Comparison of ENCODE assay signal across 2 cellular contexts in the genomic region with DNA sequence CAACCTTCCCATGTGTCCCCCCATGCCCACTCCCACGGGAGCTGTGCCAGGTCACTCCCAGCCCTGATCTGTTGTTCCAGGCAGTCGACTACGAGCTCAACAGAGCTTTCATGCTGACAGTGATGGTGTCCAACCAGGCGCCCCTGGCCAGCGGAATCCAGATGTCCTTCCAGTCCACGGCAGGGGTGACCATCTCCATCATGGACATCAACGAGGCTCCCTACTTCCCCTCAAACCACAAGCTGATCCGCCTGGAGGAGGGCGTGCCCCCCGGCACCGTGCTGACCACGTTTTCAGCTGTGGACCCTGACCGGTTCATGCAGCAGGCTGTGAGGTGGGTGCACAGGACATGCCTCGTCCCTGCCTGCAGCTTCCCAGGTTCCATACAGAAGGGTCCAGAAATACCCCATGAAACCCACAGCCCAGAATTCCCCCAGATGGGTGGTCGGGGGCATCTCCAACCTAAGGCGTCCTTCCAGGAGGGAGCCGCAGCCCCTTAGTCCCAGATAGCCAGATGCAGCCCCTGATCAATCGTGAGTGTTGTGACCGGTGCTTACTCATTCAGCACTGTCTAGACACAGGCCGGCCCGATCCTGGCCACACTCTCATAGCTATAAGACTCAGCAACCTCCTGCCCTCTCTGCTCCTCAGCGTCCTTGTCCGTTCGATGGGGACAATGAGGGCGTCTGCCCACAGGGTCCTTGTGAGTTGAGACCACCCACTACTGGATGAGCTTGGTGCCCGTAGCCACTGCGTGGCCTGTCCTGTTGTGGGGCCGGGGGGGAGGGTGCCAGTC.
TF ChIP-seq lines count a peak whose summit lies in the region.

No MANE protein-coding gene starts in this region.

TF ChIP-seq in HEK293, 187 proteins besides CTCF, POLR2A, EP300 and RAD21:
- TF ChIP-seq YY1 (tag by site-specific recombination; IDR thresholded peaks at IDR 0.05) (no peak), ZIC2 (tag by site-specific recombination; IDR thresholded peaks at IDR 0.05) (peak; percentile 50; the same call in 1 of the 2 replicates)
- TF ChIP-seq, protein P1, sequence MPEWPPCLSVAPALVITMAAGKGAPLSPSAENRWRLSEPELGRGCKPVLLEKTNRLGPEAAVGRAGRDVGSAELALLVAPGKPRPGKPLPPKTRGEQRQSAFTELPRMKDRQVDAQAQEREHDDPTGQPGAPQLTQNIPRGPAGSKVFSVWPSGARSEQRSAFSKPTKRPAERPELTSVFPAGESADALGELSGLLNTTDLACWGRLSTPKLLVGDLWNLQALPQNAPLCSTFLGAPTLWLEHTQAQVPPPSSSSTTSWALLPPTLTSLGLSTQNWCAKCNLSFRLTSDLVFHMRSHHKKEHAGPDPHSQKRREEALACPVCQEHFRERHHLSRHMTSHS (tag by site-specific recombination; IDR thresholded peaks at IDR 0.05) = no peak

TF ChIP-seq in K562, 482 proteins besides CTCF, POLR2A, EP300 and RAD21:
- TF ChIP-seq, protein P2, sequence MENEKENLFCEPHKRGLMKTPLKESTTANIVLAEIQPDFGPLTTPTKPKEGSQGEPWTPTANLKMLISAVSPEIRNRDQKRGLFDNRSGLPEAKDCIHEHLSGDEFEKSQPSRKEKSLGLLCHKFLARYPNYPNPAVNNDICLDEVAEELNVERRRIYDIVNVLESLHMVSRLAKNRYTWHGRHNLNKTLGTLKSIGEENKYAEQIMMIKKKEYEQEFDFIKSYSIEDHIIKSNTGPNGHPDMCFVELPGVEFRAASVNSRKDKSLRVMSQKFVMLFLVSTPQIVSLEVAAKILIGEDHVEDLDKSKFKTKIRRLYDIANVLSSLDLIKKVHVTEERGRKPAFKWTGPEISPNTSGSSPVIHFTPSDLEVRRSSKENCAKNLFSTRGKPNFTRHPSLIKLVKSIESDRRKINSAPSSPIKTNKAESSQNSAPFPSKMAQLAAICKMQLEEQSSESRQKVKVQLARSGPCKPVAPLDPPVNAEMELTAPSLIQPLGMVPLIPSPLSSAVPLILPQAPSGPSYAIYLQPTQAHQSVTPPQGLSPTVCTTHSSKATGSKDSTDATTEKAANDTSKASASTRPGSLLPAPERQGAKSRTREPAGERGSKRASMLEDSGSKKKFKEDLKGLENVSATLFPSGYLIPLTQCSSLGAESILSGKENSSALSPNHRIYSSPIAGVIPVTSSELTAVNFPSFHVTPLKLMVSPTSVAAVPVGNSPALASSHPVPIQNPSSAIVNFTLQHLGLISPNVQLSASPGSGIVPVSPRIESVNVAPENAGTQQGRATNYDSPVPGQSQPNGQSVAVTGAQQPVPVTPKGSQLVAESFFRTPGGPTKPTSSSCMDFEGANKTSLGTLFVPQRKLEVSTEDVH (IDR thresholded peaks at IDR 0.05; ENCODE audit: low read depth, partially characterized antibody) = no peak
- TF ChIP-seq, protein P3, sequence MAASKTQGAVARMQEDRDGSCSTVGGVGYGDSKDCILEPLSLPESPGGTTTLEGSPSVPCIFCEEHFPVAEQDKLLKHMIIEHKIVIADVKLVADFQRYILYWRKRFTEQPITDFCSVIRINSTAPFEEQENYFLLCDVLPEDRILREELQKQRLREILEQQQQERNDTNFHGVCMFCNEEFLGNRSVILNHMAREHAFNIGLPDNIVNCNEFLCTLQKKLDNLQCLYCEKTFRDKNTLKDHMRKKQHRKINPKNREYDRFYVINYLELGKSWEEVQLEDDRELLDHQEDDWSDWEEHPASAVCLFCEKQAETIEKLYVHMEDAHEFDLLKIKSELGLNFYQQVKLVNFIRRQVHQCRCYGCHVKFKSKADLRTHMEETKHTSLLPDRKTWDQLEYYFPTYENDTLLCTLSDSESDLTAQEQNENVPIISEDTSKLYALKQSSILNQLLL (CRISPR knock-in tag; IDR thresholded peaks at IDR 0.05; ENCODE audit: borderline replicate concordance) = no peak
- TF ChIP-seq, protein P4, sequence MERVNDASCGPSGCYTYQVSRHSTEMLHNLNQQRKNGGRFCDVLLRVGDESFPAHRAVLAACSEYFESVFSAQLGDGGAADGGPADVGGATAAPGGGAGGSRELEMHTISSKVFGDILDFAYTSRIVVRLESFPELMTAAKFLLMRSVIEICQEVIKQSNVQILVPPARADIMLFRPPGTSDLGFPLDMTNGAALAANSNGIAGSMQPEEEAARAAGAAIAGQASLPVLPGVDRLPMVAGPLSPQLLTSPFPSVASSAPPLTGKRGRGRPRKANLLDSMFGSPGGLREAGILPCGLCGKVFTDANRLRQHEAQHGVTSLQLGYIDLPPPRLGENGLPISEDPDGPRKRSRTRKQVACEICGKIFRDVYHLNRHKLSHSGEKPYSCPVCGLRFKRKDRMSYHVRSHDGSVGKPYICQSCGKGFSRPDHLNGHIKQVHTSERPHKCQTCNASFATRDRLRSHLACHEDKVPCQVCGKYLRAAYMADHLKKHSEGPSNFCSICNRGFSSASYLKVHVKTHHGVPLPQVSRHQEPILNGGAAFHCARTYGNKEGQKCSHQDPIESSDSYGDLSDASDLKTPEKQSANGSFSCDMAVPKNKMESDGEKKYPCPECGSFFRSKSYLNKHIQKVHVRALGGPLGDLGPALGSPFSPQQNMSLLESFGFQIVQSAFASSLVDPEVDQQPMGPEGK (CRISPR knock-in tag; IDR thresholded peaks at IDR 0.05; ENCODE audit: borderline replicate concordance) = no peak
- TF ChIP-seq, protein P5, sequence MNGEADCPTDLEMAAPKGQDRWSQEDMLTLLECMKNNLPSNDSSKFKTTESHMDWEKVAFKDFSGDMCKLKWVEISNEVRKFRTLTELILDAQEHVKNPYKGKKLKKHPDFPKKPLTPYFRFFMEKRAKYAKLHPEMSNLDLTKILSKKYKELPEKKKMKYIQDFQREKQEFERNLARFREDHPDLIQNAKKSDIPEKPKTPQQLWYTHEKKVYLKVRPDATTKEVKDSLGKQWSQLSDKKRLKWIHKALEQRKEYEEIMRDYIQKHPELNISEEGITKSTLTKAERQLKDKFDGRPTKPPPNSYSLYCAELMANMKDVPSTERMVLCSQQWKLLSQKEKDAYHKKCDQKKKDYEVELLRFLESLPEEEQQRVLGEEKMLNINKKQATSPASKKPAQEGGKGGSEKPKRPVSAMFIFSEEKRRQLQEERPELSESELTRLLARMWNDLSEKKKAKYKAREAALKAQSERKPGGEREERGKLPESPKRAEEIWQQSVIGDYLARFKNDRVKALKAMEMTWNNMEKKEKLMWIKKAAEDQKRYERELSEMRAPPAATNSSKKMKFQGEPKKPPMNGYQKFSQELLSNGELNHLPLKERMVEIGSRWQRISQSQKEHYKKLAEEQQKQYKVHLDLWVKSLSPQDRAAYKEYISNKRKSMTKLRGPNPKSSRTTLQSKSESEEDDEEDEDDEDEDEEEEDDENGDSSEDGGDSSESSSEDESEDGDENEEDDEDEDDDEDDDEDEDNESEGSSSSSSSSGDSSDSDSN (IDR thresholded peaks at IDR 0.05; ENCODE audit: borderline replicate concordance in 1 of 2, low read depth in 2 of 2, low read length in 2 of 2) = no peak
- TF ChIP-seq NFE2 (IDR thresholded peaks at IDR 0.05; ENCODE audit: low read depth) = no peak
- no peak for TF ChIP-seq ESRRA (IDR thresholded peaks at IDR 0.05; ENCODE audit: borderline replicate concordance, low read depth)
- TF ChIP-seq PHTF2 (CRISPR knock-in tag; IDR thresholded peaks at IDR 0.05) = no peak
- TF ChIP-seq FIP1L1 (IDR thresholded peaks at IDR 0.05; ENCODE audit: low read depth, low read length, poor library complexity, severe bottlenecking) = no peak
- TF ChIP-seq PTTG1 (tag; IDR thresholded peaks at IDR 0.05; ENCODE audit: low read depth) = no peak
- no peak for TF ChIP-seq ESRRB (CRISPR knock-in tag; IDR thresholded peaks at IDR 0.05; ENCODE audit: borderline replicate concordance)
- no peak for TF ChIP-seq NFATC3 (IDR thresholded peaks at IDR 0.05)
- no peak for TF ChIP-seq MAFK (IDR thresholded peaks at IDR 0.05; ENCODE audit: low read length)
- no peak for TF ChIP-seq NEUROD1 (IDR thresholded peaks at IDR 0.05; ENCODE audit: borderline replicate concordance, low read depth, low read length, partially characterized antibody)
- TF ChIP-seq, protein P6, sequence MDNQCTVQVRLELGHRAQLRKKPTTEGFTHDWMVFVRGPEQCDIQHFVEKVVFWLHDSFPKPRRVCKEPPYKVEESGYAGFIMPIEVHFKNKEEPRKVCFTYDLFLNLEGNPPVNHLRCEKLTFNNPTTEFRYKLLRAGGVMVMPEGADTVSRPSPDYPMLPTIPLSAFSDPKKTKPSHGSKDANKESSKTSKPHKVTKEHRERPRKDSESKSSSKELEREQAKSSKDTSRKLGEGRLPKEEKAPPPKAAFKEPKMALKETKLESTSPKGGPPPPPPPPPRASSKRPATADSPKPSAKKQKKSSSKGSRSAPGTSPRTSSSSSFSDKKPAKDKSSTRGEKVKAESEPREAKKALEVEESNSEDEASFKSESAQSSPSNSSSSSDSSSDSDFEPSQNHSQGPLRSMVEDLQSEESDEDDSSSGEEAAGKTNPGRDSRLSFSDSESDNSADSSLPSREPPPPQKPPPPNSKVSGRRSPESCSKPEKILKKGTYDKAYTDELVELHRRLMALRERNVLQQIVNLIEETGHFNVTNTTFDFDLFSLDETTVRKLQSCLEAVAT (IDR thresholded peaks at IDR 0.05) = no peak
- no peak for TF ChIP-seq SIX5 (IDR thresholded peaks at IDR 0.05; ENCODE audit: borderline replicate concordance in 1 of 2, insufficient read depth in 1 of 2, low read depth in 1 of 2, low read length in 2 of 2)
- no peak for TF ChIP-seq RUNX1 (IDR thresholded peaks at IDR 0.05; ENCODE audit: low read depth)
- TF ChIP-seq PTBP1 (IDR thresholded peaks at IDR 0.05; ENCODE audit: low read depth, low read length) = no peak
- TF ChIP-seq, protein P7, sequence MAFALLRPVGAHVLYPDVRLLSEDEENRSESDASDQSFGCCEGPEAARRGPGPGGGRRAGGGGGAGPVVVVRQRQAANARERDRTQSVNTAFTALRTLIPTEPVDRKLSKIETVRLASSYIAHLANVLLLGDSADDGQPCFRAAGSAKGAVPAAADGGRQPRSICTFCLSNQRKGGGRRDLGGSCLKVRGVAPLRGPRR (CRISPR knock-in tag; IDR thresholded peaks at IDR 0.05) = no peak
